ENCODE assay signal across 8 cellular contexts in genomic region chr20:63659370-63659769, GRCh38. TPM values are rescaled to one million over a fixed set of nuclear protein-coding genes. Genes with fewer than 3 reads are reported as not detected.
A peak's percentile ranks its signal among the peaks of the same experiment; 100 is the strongest.
DNase-seq lines count a peak whose midpoint lies in the region; ATAC-seq and TF ChIP-seq lines count a peak whose summit lies in the region.

No MANE protein-coding gene starts in this region.

- no peak for TF ChIP-seq EP300 in sigmoid colon (IDR thresholded peaks at IDR 0.05)

- 49 to 71% methylated on average over 13 of the region's 13 CpGs for WGBS in sigmoid colon, 2 donors
- 40 to 63% methylated on average over 11 to 13 of the region's 13 CpGs for WGBS in body of pancreas, 2 donors

- no peaks in the 10 kb centered on the region for H3K27me3 ChIP-seq in sigmoid colon
- H3K27me3 ChIP-seq in body of pancreas: no peaks in the 10 kb centered on the region

- H3K9me3 ChIP-seq in SK-N-MC (ENCODE audit: low read depth, low read length): no peaks in the 10 kb centered on the region
- no peaks in the 10 kb centered on the region for H3K9me3 ChIP-seq in sigmoid colon
- H3K9me3 ChIP-seq in body of pancreas: no peaks in the 10 kb centered on the region

- H3K4me3 ChIP-seq in GM12864 (ENCODE audit: low read depth, low read length) (peak overlapping the region; percentile 65), SK-N-MC (peak overlapping the region; percentile 100), fibroblast of the aortic adventitia (ENCODE audit: low read depth, low read length) (peak overlapping the region; percentile 87), sigmoid colon (peak overlapping the region in 3 of 4 donors; percentile 67 to 70 (median 69)), body of pancreas (no peak overlapping the region)

- H3K27ac ChIP-seq in SK-N-MC (no peak overlapping the region), sigmoid colon (peak overlapping the region; percentile 88 to 92 (median 90)), body of pancreas (no peak overlapping the region)

- peaks cover 0 to 29% (median 26%) of the 10 kb centered on the region in 4 donors for H3K4me1 ChIP-seq in sigmoid colon
- peaks cover 24% of the 10 kb centered on the region for H3K4me1 ChIP-seq in body of pancreas

- no peak for TF ChIP-seq CTCF in GM12864 (IDR thresholded peaks at IDR 0.05; ENCODE audit: low read depth, low read length, missing control alignments)
- TF ChIP-seq CTCF in fibroblast of the aortic adventitia (IDR thresholded peaks at IDR 0.05; ENCODE audit: insufficient read depth, low read length): no peak
- no peak for TF ChIP-seq CTCF in sigmoid colon (IDR thresholded peaks at IDR 0.05)
- no peak for TF ChIP-seq CTCF in body of pancreas (IDR thresholded peaks at IDR 0.05)

- H3K36me3 ChIP-seq in SK-N-MC (ENCODE audit: insufficient read depth, low read length) (peaks cover 17% of the 10 kb centered on the region; the same call in 1 of the 2 replicates), sigmoid colon (peaks cover 11 to 42% (median 14%) of the 10 kb centered on the region in 4 donors), body of pancreas (replicated peaks in 1 of 2; ENCODE audit: insufficient read depth in 1 of 2, low read depth in 2 of 2) (peaks cover 0 to 1% of the 10 kb centered on the region in 2 donors)

- DNase-seq in GM12864 (ENCODE audit: low read depth) (no peak), SK-N-MC (ENCODE audit: low read depth, low spot score) (no peak), fibroblast of the aortic adventitia (ENCODE audit: low read depth) (no peak), sigmoid colon (peak; percentile 60), NCI-H2029 treated with DMSO at 0.1 percent for 48 hours (lab: John Stamatoyannopoulos, UW) (no peak), body of pancreas (no peak), DMS79 treated with DMSO at 0.1 percent for 48 hours (lab: John Stamatoyannopoulos, UW) (no peak)

- TF ChIP-seq POLR2A in sigmoid colon (IDR thresholded peaks at IDR 0.05) (no peak), body of pancreas (IDR thresholded peaks at IDR 0.05) (no peak)

- ATAC-seq in body of pancreas: no peak
- no peak for ATAC-seq in GM21529 (IDR thresholded peaks at IDR 0.05; ENCODE audit: unreplicated experiment)

- intact Hi-C loops in sigmoid colon (cut with DNase I): loop anchor here (5.0 to 10.0 kb wide), 3 partner anchors 48 to 315 kb away; partner anchors contain the start of genes ARFRP1, PPDPF, SAMD10 and ZGPAT
- intact Hi-C loops in body of pancreas (cut with DNase I): loop anchor here (10.0 kb wide), 1 partner anchor 75 kb away; the partner anchor contains the start of genes LIME1 and SLC2A4RG

- peak overlapping the region; percentile 95 for H3K9ac ChIP-seq in SK-N-MC (ENCODE audit: insufficient read length)

RNA-seq across cellular contexts. Expression of gene RTEL1, which starts 1.3 kb away (rescaled TPM):
- 17.3 and 23.4 TPM in 2 replicates for total RNA-seq in fibroblast of the aortic adventitia (ENCODE audit: low replicate concordance)
- 10 to 100 TPM; 19.6 to 44.3 (median 31.4) TPM for total RNA-seq in sigmoid colon
- polyA plus RNA-seq in sigmoid colon: 10 to 100 TPM in 1 of 3 donors, 1 to 10 TPM in 2; 3.6 to 22.4 (median 9.0) TPM
- total RNA-seq in body of pancreas: 10 to 100 TPM in 1 of 2 donors, 1 to 10 TPM in 1; 7.3 to 50.4 TPM

RNA-seq across cellular contexts. Expression of gene STMN3, which starts 6.1 kb away (rescaled TPM):
- total RNA-seq in fibroblast of the aortic adventitia (ENCODE audit: low replicate concordance): 9.3 and 12.1 TPM in 2 replicates
- total RNA-seq in sigmoid colon: 10 to 100 TPM; 14.6 to 22.1 (median 20.1) TPM
- 10 to 100 TPM in 1 of 3 donors, 1 to 10 TPM in 2; 1.8 to 25.2 (median 6.6) TPM for polyA plus RNA-seq in sigmoid colon
- 1 to 10 TPM; 5.6 to 7.8 TPM for total RNA-seq in body of pancreas

RNA-seq across cellular contexts. Expression of gene GMEB2, which starts 32.5 kb away (rescaled TPM):
- total RNA-seq in fibroblast of the aortic adventitia (ENCODE audit: low replicate concordance) (3.4 and 7.4 TPM in 2 replicates), sigmoid colon (1 to 10 TPM; 6.2 to 8.2 (median 8.0) TPM), body of pancreas (1 to 10 TPM; 8.9 to 9.9 TPM)
- polyA plus RNA-seq in sigmoid colon: 10 to 100 TPM in 1 of 3 donors, 1 to 10 TPM in 2; 6.0 to 15.1 (median 7.4) TPM

RNA-seq across cellular contexts. Expression of gene TNFRSF6B, which starts 37.1 kb away (rescaled TPM):
- total RNA-seq in fibroblast of the aortic adventitia (ENCODE audit: low replicate concordance): 0.36 TPM in 1 of 2 replicates, not detected in the other
- total RNA-seq in sigmoid colon: 10 to 100 TPM in 1 of 4 donors, 1 to 10 TPM in 3; 1.8 to 45.5 (median 4.2) TPM
- polyA plus RNA-seq in sigmoid colon: 100 to 1,000 TPM in 1 of 3 donors, 1 to 10 TPM in 2; 1.2 to 186 (median 4.8) TPM
- 10 to 100 TPM in 1 of 2 donors, 1 to 10 TPM in 1; 9.9 to 13.8 TPM for total RNA-seq in body of pancreas

RNA-seq across cellular contexts. Expression of gene ARFRP1, which starts 48.4 kb away (rescaled TPM):
- 25.7 and 30.6 TPM in 2 replicates for total RNA-seq in fibroblast of the aortic adventitia (ENCODE audit: low replicate concordance)
- 10 to 100 TPM; 26.8 to 38.7 (median 28.8) TPM for total RNA-seq in sigmoid colon
- 10 to 100 TPM; 39.1 to 70.2 (median 45.6) TPM for polyA plus RNA-seq in sigmoid colon
- total RNA-seq in body of pancreas: 10 to 100 TPM; 22.6 to 23.4 TPM

Comparison
In these comparisons a context has a peak if more than half of its experiments do, and no peak if none do; other contexts are left out.
1. H3K4me3 ChIP-seq: peak in GM12864 (single experiment), SK-N-MC (single experiment), fibroblast of the aortic adventitia (single experiment) and sigmoid colon (3 of 4); none in body of pancreas (0 of 2).
2. H3K27ac ChIP-seq: peak in sigmoid colon (4 of 4); none in SK-N-MC (single experiment) and body of pancreas (0 of 4).